15 cellular contexts compared by ENCODE assay signal in the genomic region with DNA sequence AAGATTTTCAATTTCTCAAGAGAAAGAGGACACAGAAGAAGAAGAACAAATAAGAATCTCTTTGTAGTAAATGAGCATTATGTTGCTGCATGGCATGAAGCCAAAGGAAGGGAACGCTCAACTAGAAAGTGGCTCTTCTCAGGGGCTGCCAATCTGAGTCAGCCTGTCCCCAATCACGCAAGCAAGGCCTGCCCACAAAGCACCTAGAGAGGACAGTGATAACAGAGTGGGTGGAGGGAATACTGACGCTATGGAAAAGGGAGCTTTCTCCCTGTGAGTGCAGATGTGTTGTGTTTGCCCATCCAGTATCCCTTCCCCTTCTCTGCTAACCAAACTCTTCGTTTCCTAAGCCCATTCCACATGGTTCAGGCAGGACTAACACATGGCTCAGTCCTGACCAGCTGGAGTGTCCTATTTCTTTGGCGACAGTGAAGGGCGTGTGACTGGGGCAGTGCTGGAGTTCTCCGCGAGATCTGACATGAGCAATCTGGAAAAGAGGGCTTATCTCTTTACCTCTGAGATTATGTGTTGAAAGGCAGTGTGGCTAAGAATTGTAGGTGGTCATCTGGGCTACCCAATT. TPM values are rescaled to one million over a fixed set of nuclear protein-coding genes. Genes with fewer than 3 reads are reported as not detected.
DNase-seq lines count a peak whose midpoint lies in the region; FAIRE-seq and TF ChIP-seq lines count a peak whose summit lies in the region.
"Had no signal": no experiment of that assay in that cellular context is flagged by ENCODE, and none has a peak within 500 bp of the region (broad histone marks: within the 10 kb centered on the region; RNA-seq: fewer than 3 reads in every experiment).

No MANE protein-coding gene starts in this region.

- no peak overlapping the region for H3K23ac ChIP-seq in mesendoderm (ENCODE audit: low read length)

- no peak overlapping the region for H2BK15ac ChIP-seq in mesendoderm (replicated peaks; ENCODE audit: low read depth)

- no peak overlapping the region for H4K8ac ChIP-seq in mesendoderm (ENCODE audit: low read depth, low read length)

- no CpG with 5 or more reads among the region's 8 CpGs for WGBS in mesendoderm (ENCODE audit: extremely low coverage, insufficient coverage, low lambda C conversion rate)

- H3K36me3 ChIP-seq in HEK293 (ENCODE audit: control insufficient read depth in 2 of 2, insufficient read depth in 1 of 2, low read length in 2 of 2) (no peaks in the 10 kb centered on the region), brain microvascular endothelial cell (replicated peaks) (peaks cover 11% of the 10 kb centered on the region), mesendoderm (ENCODE audit: control insufficient read depth, insufficient read depth, low read length) (no peaks in the 10 kb centered on the region)

- CTCF ChIA-PET in HEK293 (lab: Yijun Ruan, JAX): no interaction called here

- in situ Hi-C loops in brain microvascular endothelial cell (cut with HindIII; ENCODE audit: low pct_ligation_motif_present, low sequenced_read_pairs): no loop called here

- no peaks in the 10 kb centered on the region for H3K4me1 ChIP-seq in HEK293 (ENCODE audit: control insufficient read depth, insufficient read depth, low read length)
- peaks cover 2% of the 10 kb centered on the region for H3K4me1 ChIP-seq in mesendoderm (ENCODE audit: control insufficient read depth, low read depth, low read length)
- H3K4me1 ChIP-seq: Caco-2 had no signal

- no peaks in the 10 kb centered on the region for H3K79me1 ChIP-seq in mesendoderm (ENCODE audit: low read length)

- H2BK120ac ChIP-seq in mesendoderm (ENCODE audit: low read depth, low read length): no peak overlapping the region

- H4K5ac ChIP-seq in mesendoderm (ENCODE audit: low read length): no peak overlapping the region

- peak; percentile 51 for FAIRE-seq in GM12892 (lab: Jason Lieb, UNC)
- FAIRE-seq: frontal cortex had no signal

- POLR2A ChIA-PET in HEK293 (lab: Yijun Ruan, JAX): no interaction called here

- H3K79me2 ChIP-seq in mesendoderm (ENCODE audit: control insufficient read depth, insufficient read depth, low read length): no peaks in the 10 kb centered on the region

- no peak overlapping the region for H3K9ac ChIP-seq in mesendoderm (ENCODE audit: low read length)

- no peak overlapping the region for H3K4me3 ChIP-seq in HEK293 (ENCODE audit: low read depth, low read length)
- H3K4me3 ChIP-seq in brain microvascular endothelial cell (ENCODE audit: low read depth, low read length): no peak overlapping the region
- H3K4me3 ChIP-seq in mesendoderm (ENCODE audit: low read length): no peak overlapping the region
- H3K4me3 ChIP-seq: SJSA1 had no signal

- no peak for TF ChIP-seq POLR2A in GM12892 (IDR thresholded peaks at IDR 0.05; ENCODE audit: low read depth, low read length)

- H3K4ac ChIP-seq in mesendoderm (ENCODE audit: low read depth, low read length): no peak overlapping the region

- no peak for DNase-seq in GM12892 (ENCODE audit: insufficient read length)
- no peak for DNase-seq in brain microvascular endothelial cell
- DNase-seq in mesendoderm: peak; percentile 54
- DNase-seq in effector CD4-positive, alpha-beta T cell: no peak
- no peak for DNase-seq in AML-193 (lab: John Stamatoyannopoulos, UW)
- no peak for DNase-seq in NCI-H146 (lab: John Stamatoyannopoulos, UW)
- DNase-seq: activated CD4-positive, CD25-positive, alpha-beta regulatory T cell treated with anti-CD3 and anti-CD28 coated beads, Interleukin-2, amount 50 U/mL, for 72 hours; activated gamma-delta T cell treated with Interleukin-2 at 50 U/mL for 16 hours; Caco-2; cortex of kidney; NCI-H1092; stimulated activated naive CD4-positive, alpha-beta T cell had no signal

- no peak overlapping the region for H2AK5ac ChIP-seq in mesendoderm (ENCODE audit: low read length)

- TF ChIP-seq CTCF in HEK293 (tag by site-specific recombination; IDR thresholded peaks at IDR 0.05) (no peak), brain microvascular endothelial cell (IDR thresholded peaks at IDR 0.05; ENCODE audit: low read depth, low read length, missing control alignments) (no peak)

- no peak overlapping the region for H3K18ac ChIP-seq in mesendoderm (ENCODE audit: low read length)

- no peak overlapping the region for H2BK5ac ChIP-seq in mesendoderm (ENCODE audit: low read length)

- peak overlapping the region; percentile 67 for H3K56ac ChIP-seq in mesendoderm (ENCODE audit: low read length)

- H3K9me3 ChIP-seq in HEK293 (ENCODE audit: control insufficient read depth, insufficient read depth, low read depth, low read length): no peaks in the 10 kb centered on the region
- H3K9me3 ChIP-seq: Caco-2, SJSA1 had no signal

- H3K27me3 ChIP-seq in brain microvascular endothelial cell (replicated peaks): no peaks in the 10 kb centered on the region
- peaks cover 2% of the 10 kb centered on the region for H3K27me3 ChIP-seq in mesendoderm (ENCODE audit: insufficient read depth, low read length, poor library complexity)
- H3K27me3 ChIP-seq: SJSA1 had no signal

- H3K4me2 ChIP-seq in mesendoderm (ENCODE audit: low read length): no peak overlapping the region

- H3K27ac ChIP-seq in HEK293 (ENCODE audit: extremely low read depth, low read depth, low read length): no peak overlapping the region
- peak overlapping the region; percentile 27 for H3K27ac ChIP-seq in brain microvascular endothelial cell
- no peak overlapping the region for H3K27ac ChIP-seq in mesendoderm (ENCODE audit: low read depth, low read length)

TF ChIP-seq in HEK293, 187 proteins besides CTCF, POLR2A, EP300 and RAD21:
- TF ChIP-seq ZNF223 (tag by site-specific recombination; IDR thresholded peaks at IDR 0.05) (no peak), HOXD13 (CRISPR knock-in tag; IDR thresholded peaks at IDR 0.05; ENCODE audit: borderline replicate concordance) (no peak), ZNF433 (tag by site-specific recombination; IDR thresholded peaks at IDR 0.05; ENCODE audit: low read depth) (no peak), ZNF555 (tag by site-specific recombination; conservative IDR thresholded peaks at IDR 0.05) (no peak), SCRT1 (tag by site-specific recombination; IDR thresholded peaks at IDR 0.05; ENCODE audit: borderline replicate concordance) (no peak), ZNF629 (tag by site-specific recombination; IDR thresholded peaks at IDR 0.05) (no peak)
- TF ChIP-seq, protein P1, sequence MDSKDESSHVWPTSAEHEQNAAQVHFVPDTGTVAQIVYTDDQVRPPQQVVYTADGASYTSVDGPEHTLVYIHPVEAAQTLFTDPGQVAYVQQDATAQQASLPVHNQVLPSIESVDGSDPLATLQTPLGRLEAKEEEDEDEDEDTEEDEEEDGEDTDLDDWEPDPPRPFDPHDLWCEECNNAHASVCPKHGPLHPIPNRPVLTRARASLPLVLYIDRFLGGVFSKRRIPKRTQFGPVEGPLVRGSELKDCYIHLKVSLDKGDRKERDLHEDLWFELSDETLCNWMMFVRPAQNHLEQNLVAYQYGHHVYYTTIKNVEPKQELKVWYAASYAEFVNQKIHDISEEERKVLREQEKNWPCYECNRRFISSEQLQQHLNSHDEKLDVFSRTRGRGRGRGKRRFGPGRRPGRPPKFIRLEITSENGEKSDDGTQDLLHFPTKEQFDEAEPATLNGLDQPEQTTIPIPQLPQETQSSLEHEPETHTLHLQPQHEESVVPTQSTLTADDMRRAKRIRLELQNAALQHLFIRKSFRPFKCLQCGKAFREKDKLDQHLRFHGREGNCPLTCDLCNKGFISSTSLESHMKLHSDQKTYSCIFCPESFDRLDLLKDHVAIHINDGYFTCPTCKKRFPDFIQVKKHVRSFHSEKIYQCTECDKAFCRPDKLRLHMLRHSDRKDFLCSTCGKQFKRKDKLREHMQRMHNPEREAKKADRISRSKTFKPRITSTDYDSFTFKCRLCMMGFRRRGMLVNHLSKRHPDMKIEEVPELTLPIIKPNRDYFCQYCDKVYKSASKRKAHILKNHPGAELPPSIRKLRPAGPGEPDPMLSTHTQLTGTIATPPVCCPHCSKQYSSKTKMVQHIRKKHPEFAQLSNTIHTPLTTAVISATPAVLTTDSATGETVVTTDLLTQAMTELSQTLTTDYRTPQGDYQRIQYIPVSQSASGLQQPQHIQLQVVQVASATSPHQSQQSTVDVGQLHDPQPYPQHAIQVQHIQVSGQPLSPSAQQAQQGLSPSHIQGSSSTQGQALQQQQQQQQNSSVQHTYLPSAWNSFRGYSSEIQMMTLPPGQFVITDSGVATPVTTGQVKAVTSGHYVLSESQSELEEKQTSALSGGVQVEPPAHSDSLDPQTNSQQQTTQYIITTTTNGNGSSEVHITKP (tag by site-specific recombination; IDR thresholded peaks at IDR 0.05): peak; percentile 52; the same call in 1 of the 2 replicates
- TF ChIP-seq, protein P2, sequence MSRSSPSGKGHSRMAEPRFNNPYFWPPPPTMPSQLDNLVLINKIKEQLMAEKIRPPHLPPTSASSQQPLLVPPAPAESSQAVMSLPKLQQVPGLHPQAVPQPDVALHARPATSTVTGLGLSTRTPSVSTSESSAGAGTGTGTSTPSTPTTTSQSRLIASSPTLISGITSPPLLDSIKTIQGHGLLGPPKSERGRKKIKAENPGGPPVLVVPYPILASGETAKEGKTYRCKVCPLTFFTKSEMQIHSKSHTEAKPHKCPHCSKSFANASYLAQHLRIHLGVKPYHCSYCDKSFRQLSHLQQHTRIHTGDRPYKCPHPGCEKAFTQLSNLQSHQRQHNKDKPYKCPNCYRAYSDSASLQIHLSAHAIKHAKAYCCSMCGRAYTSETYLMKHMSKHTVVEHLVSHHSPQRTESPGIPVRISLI (tag by site-specific recombination; IDR thresholded peaks at IDR 0.05): no peak

RNA-seq across cellular contexts. Expression of a gene that starts 14.2 kb away (rescaled TPM):
- polyA plus RNA-seq in GM12892 (2012; ENCODE audit: missing spikeins): 4.9 TPM
- 1.1 TPM for polyA plus RNA-seq in mesendoderm (2013, experiment 1 of 2)
- polyA plus RNA-seq in mesendoderm (2013, experiment 2 of 2): 0.98 TPM
